Comparison of ENCODE assay signal across 12 cellular contexts in genomic region chr7:117068511-117069155, GRCh38.
A peak's percentile ranks its signal among the peaks of the same experiment; 100 is the strongest.
DNase-seq lines count a peak whose midpoint lies in the region; ATAC-seq and TF ChIP-seq lines count a peak whose summit lies in the region.
"Had no signal": no experiment of that assay in that cellular context is flagged by ENCODE, and none has a peak within 500 bp of the region (broad histone marks: within the 10 kb centered on the region; RNA-seq: fewer than 3 reads in every experiment).

No MANE protein-coding gene starts in this region.

- H3K9me3 Mint-ChIP-seq in activated CD4-positive, alpha-beta T cell treated with anti-CD3 and anti-CD28 coated beads for 36 hours (ENCODE audit: low read depth) = no peaks in the 10 kb centered on the region
- H3K9me3 Mint-ChIP-seq: activated naive CD4-positive, alpha-beta T cell treated with anti-CD3 and anti-CD28 coated beads, Interleukin-2, amount 50 U/mL, for 72 hours had no signal

- WGBS in body of pancreas, 2 donors = 47 to 51% methylated on average over 5 of the region's 5 CpGs
- 63 to 67% methylated on average over 5 of the region's 5 CpGs for WGBS in testis, 2 donors

- H3K27ac ChIP-seq in body of pancreas (peak overlapping the region in 3 of 4 donors; percentile 8 to 20 (median 17)), thoracic aorta (peak overlapping the region in 1 of 2 donors; percentile 17), testis (no peak overlapping the region)
- H3K27ac ChIP-seq: HL-60 had no signal

- intact Hi-C loops in activated CD4-positive, alpha-beta T cell treated with anti-CD3 and anti-CD28 coated beads for 36 hours (cut with DNase I, micrococcal nuclease) = no loop called here
- intact Hi-C loops in body of pancreas (cut with DNase I) (no loop called here), testis (cut with DNase I; ENCODE audit: low total_unique reads) (no loop called here)

- H3K36me3 ChIP-seq in body of pancreas (replicated peaks in 1 of 2; ENCODE audit: insufficient read depth in 1 of 2, low read depth in 2 of 2) (no peaks in the 10 kb centered on the region), thoracic aorta (no peaks in the 10 kb centered on the region), testis (ENCODE audit: low read depth, missing control alignments) (no peaks in the 10 kb centered on the region)

- peaks cover 41% of the 10 kb centered on the region for H3K4me1 ChIP-seq in body of pancreas
- peaks cover 43 to 74% of the 10 kb centered on the region in 2 donors for H3K4me1 ChIP-seq in thoracic aorta (ENCODE audit: control insufficient read depth in 1 of 2, low read depth in 2 of 2)
- peaks cover 6% of the 10 kb centered on the region for H3K4me1 ChIP-seq in testis

- POLR2A ChIA-PET in activated CD4-positive, alpha-beta T cell treated with anti-CD3 and anti-CD28 coated beads for 36 hours (lab: Charles Lee) = no interaction called here

- no peaks in the 10 kb centered on the region for H3K27me3 ChIP-seq in body of pancreas
- no peaks in the 10 kb centered on the region for H3K27me3 ChIP-seq in thoracic aorta (replicated peaks; ENCODE audit: insufficient read depth)
- no peaks in the 10 kb centered on the region for H3K27me3 ChIP-seq in testis

- CTCF ChIA-PET in activated CD4-positive, alpha-beta T cell treated with anti-CD3 and anti-CD28 coated beads for 36 hours (lab: Charles Lee) = no interaction called here

- TF ChIP-seq CTCF in body of pancreas (IDR thresholded peaks at IDR 0.05) (no peak), thoracic aorta (IDR thresholded peaks at IDR 0.05) (no peak), testis (IDR thresholded peaks at IDR 0.05) (no peak)

- H3K4me3 Mint-ChIP-seq in activated CD4-positive, alpha-beta T cell treated with anti-CD3 and anti-CD28 coated beads for 36 hours = no peak overlapping the region

- no peaks in the 10 kb centered on the region for H3K27me3 Mint-ChIP-seq in activated CD4-positive, alpha-beta T cell treated with anti-CD3 and anti-CD28 coated beads for 36 hours

- DNase-seq in activated CD4-positive, alpha-beta T cell treated with anti-CD3 and anti-CD28 coated beads for 36 hours = no peak
- no peak for DNase-seq in activated CD4-positive, alpha-beta T cell treated with anti-CD3 and anti-CD28 coated beads, Interleukin-2, amount 50 U/mL, for 4 hours
- DNase-seq in NCI-H2107 treated with DMSO at 0.1 percent for 48 hours (lab: John Stamatoyannopoulos, UW; ENCODE audit: unreplicated experiment) (peak; percentile 75), body of pancreas (peak; percentile 33 to 66 (median 46)), thoracic aorta (ENCODE audit: low spot score) (no peak), testis (no peak), ecto neural progenitor cell (ENCODE audit: low spot score) (no peak), NCI-H2227 (lab: John Stamatoyannopoulos, UW; ENCODE audit: unreplicated experiment) (no peak)
- DNase-seq: effector memory CD4-positive, alpha-beta T cell; NCI-H1048 had no signal

- no peaks in the 10 kb centered on the region for H3K36me3 Mint-ChIP-seq in activated CD4-positive, alpha-beta T cell treated with anti-CD3 and anti-CD28 coated beads for 36 hours (ENCODE audit: low read depth)
- H3K36me3 Mint-ChIP-seq: activated naive CD4-positive, alpha-beta T cell treated with anti-CD3 and anti-CD28 coated beads, Interleukin-2, amount 50 U/mL, for 72 hours had no signal

- H3K4me1 Mint-ChIP-seq in activated CD4-positive, alpha-beta T cell treated with anti-CD3 and anti-CD28 coated beads for 36 hours = peaks cover 23% of the 10 kb centered on the region

- H3K9me3 ChIP-seq in body of pancreas (no peaks in the 10 kb centered on the region), thoracic aorta (no peaks in the 10 kb centered on the region), testis (no peaks in the 10 kb centered on the region)

- TF ChIP-seq POLR2A in body of pancreas (IDR thresholded peaks at IDR 0.05) (no peak), testis (IDR thresholded peaks at IDR 0.05) (no peak)

- peak; percentile 39 for ATAC-seq in activated CD4-positive, alpha-beta T cell treated with anti-CD3 and anti-CD28 coated beads for 36 hours
- ATAC-seq in body of pancreas (no peak), thoracic aorta (ENCODE audit: insufficient number of reproducible peaks, low FRiP score, low read depth) (no peak)
- ATAC-seq: activated naive CD4-positive, alpha-beta T cell treated with anti-CD3 and anti-CD28 coated beads, Interleukin-2, amount 50 U/mL, for 72 hours had no signal

- no peak overlapping the region for H3K27ac Mint-ChIP-seq in activated CD4-positive, alpha-beta T cell treated with anti-CD3 and anti-CD28 coated beads for 36 hours
- H3K27ac Mint-ChIP-seq: activated naive CD4-positive, alpha-beta T cell treated with anti-CD3 and anti-CD28 coated beads, Interleukin-2, amount 50 U/mL, for 72 hours had no signal

- no peak overlapping the region for H3K4me3 ChIP-seq in body of pancreas
- H3K4me3 ChIP-seq in thoracic aorta = peak overlapping the region; percentile 30
- H3K4me3 ChIP-seq in testis = no peak overlapping the region

Comparison
In these comparisons a context has a peak if more than half of its experiments do, and no peak if none do; other contexts are left out.
1. DNase-seq: peak in NCI-H2107 treated with DMSO at 0.1 percent for 48 hours (single experiment) and body of pancreas (4 of 4); none in activated CD4-positive, alpha-beta T cell treated with anti-CD3 and anti-CD28 coated beads for 36 hours (single experiment), activated CD4-positive, alpha-beta T cell treated with anti-CD3 and anti-CD28 coated beads, Interleukin-2, amount 50 U/mL, for 4 hours (0 of 2), thoracic aorta (single experiment), testis (single experiment), ecto neural progenitor cell (single experiment) and NCI-H2227 (single experiment).
2. H3K27ac ChIP-seq: peak in body of pancreas (3 of 4); none in testis (0 of 2).